1 cellular context compared by ENCODE assay signal in genomic region chr11:118002010-118002540, GRCh38.
TF ChIP-seq lines count a peak whose summit lies in the region.

No MANE protein-coding gene starts in this region.

TF ChIP-seq in K562, 482 proteins besides CTCF, POLR2A, EP300 and RAD21 (continued from another document and continues in another):
- TF ChIP-seq REST (CRISPR knock-in tag; IDR thresholded peaks at IDR 0.05; ENCODE audit: low read depth), result no peak
- 0 out of 4 replicates have a peak, but pooled peaks of 1 of the 2 experiments have one; percentile 47 for TF ChIP-seq TRIM24 (IDR thresholded peaks at IDR 0.05)
- TF ChIP-seq ZNF518B (CRISPR knock-in tag; IDR thresholded peaks at IDR 0.05), result no peak
- TF ChIP-seq, protein P1, sequence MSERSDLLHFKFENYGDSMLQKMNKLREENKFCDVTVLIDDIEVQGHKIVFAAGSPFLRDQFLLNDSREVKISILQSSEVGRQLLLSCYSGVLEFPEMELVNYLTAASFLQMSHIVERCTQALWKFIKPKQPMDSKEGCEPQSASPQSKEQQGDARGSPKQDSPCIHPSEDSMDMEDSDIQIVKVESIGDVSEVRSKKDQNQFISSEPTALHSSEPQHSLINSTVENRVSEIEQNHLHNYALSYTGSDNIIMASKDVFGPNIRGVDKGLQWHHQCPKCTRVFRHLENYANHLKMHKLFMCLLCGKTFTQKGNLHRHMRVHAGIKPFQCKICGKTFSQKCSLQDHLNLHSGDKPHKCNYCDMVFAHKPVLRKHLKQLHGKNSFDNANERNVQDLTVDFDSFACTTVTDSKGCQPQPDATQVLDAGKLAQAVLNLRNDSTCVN (CRISPR knock-in tag; IDR thresholded peaks at IDR 0.05), result peak; percentile 48; the same call in 1 of the 2 replicates
- peak; percentile 82; the same call in 1 of the 2 replicates for TF ChIP-seq POLR2H (tag; IDR thresholded peaks at IDR 0.05; ENCODE audit: low read depth)
- TF ChIP-seq, protein P2, sequence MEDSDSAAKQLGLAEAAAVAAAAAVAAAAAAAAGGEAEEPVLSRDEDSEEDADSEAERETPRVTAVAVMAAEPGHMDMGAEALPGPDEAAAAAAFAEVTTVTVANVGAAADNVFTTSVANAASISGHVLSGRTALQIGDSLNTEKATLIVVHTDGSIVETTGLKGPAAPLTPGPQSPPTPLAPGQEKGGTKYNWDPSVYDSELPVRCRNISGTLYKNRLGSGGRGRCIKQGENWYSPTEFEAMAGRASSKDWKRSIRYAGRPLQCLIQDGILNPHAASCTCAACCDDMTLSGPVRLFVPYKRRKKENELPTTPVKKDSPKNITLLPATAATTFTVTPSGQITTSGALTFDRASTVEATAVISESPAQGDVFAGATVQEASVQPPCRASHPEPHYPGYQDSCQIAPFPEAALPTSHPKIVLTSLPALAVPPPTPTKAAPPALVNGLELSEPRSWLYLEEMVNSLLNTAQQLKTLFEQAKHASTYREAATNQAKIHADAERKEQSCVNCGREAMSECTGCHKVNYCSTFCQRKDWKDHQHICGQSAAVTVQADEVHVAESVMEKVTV (CRISPR knock-in tag; IDR thresholded peaks at IDR 0.05), result no peak; the same call in 1 of the 2 replicates
- TF ChIP-seq MTA3 (IDR thresholded peaks at IDR 0.05; ENCODE audit: borderline replicate concordance), result no peak
- TF ChIP-seq BDP1 (IDR thresholded peaks at IDR 0.05; ENCODE audit: insufficient read depth, insufficient read length), result no peak
- peak; percentile 60; the same call in 1 of the 2 replicates for TF ChIP-seq NBN (IDR thresholded peaks at IDR 0.05; ENCODE audit: low read depth)
- TF ChIP-seq ZNF224 (CRISPR knock-in tag; IDR thresholded peaks at IDR 0.05), result no peak
- TF ChIP-seq, protein P3, sequence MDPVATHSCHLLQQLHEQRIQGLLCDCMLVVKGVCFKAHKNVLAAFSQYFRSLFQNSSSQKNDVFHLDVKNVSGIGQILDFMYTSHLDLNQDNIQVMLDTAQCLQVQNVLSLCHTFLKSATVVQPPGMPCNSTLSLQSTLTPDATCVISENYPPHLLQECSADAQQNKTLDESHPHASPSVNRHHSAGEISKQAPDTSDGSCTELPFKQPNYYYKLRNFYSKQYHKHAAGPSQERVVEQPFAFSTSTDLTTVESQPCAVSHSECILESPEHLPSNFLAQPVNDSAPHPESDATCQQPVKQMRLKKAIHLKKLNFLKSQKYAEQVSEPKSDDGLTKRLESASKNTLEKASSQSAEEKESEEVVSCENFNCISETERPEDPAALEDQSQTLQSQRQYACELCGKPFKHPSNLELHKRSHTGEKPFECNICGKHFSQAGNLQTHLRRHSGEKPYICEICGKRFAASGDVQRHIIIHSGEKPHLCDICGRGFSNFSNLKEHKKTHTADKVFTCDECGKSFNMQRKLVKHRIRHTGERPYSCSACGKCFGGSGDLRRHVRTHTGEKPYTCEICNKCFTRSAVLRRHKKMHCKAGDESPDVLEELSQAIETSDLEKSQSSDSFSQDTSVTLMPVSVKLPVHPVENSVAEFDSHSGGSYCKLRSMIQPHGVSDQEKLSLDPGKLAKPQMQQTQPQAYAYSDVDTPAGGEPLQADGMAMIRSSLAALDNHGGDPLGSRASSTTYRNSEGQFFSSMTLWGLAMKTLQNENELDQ (CRISPR knock-in tag; IDR thresholded peaks at IDR 0.05; ENCODE audit: borderline replicate concordance), result no peak
- TF ChIP-seq TCF15 (CRISPR knock-in tag; IDR thresholded peaks at IDR 0.05), result peak; percentile 89
- TF ChIP-seq MYBL2 (IDR thresholded peaks at IDR 0.05; ENCODE audit: low read depth), result no peak
- TF ChIP-seq MYBL2 (CRISPR knock-in tag; IDR thresholded peaks at IDR 0.05; ENCODE audit: borderline replicate concordance), result no peak
- TF ChIP-seq SNRNP70 (optimal IDR thresholded peaks at IDR 0.05; ENCODE audit: low read depth, low read length), result no peak
- TF ChIP-seq, protein P4, sequence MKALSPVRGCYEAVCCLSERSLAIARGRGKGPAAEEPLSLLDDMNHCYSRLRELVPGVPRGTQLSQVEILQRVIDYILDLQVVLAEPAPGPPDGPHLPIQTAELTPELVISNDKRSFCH (CRISPR knock-in tag; IDR thresholded peaks at IDR 0.05), result 0 out of 2 replicates have a peak, but pooled peaks have one; percentile 45
- TF ChIP-seq, protein P4 (tag; IDR thresholded peaks at IDR 0.05), result peak; percentile 98
- TF ChIP-seq RFX5 (IDR thresholded peaks at IDR 0.05; ENCODE audit: low read depth, low read length), result no peak
- TF ChIP-seq FOXM1 (IDR thresholded peaks at IDR 0.05; ENCODE audit: low read depth), result 0 out of 2 replicates have a peak, but pooled peaks have one; percentile 12
- no peak for TF ChIP-seq FOXM1 (CRISPR knock-in tag; IDR thresholded peaks at IDR 0.05; ENCODE audit: low read depth)
- TF ChIP-seq HNRNPLL (IDR thresholded peaks at IDR 0.05; ENCODE audit: low read depth, low read length, poor library complexity, severe bottlenecking), result no peak
- TF ChIP-seq IRF9 (tag; IDR thresholded peaks at IDR 0.05), result no peak; the same call in 1 of the 2 replicates
- TF ChIP-seq MCM3 (IDR thresholded peaks at IDR 0.05), result no peak
- TF ChIP-seq CBX1 (IDR thresholded peaks at IDR 0.05; ENCODE audit: low read depth), result no peak
- TF ChIP-seq GABPA (tag; conservative IDR thresholded peaks at IDR 0.05; ENCODE audit: low read depth), result peak; percentile 55; the same call in 1 of the 2 replicates
- no peak for TF ChIP-seq CCAR2 (IDR thresholded peaks at IDR 0.05; ENCODE audit: low read depth, low read length)
- TF ChIP-seq ZNF134 (CRISPR knock-in tag; conservative IDR thresholded peaks at IDR 0.05), result peak; percentile 61
- no peak for TF ChIP-seq ZNF324 (CRISPR knock-in tag; IDR thresholded peaks at IDR 0.05)
- no peak for TF ChIP-seq CEBPZ (IDR thresholded peaks at IDR 0.05; ENCODE audit: borderline replicate concordance, low read depth, low read length)
- TF ChIP-seq PHTF2 (CRISPR knock-in tag; IDR thresholded peaks at IDR 0.05), result 0 out of 2 replicates have a peak, but pooled peaks have one; percentile 53
- no peak for TF ChIP-seq ILF3 (IDR thresholded peaks at IDR 0.05; ENCODE audit: borderline replicate concordance)
- TF ChIP-seq MXD1 (CRISPR knock-in tag; IDR thresholded peaks at IDR 0.05; ENCODE audit: borderline replicate concordance, poor library complexity, severe bottlenecking), result no peak
- no peak; the same call in 1 of the 2 replicates for TF ChIP-seq CREB3L1 (IDR thresholded peaks at IDR 0.05; ENCODE audit: borderline replicate concordance, low read depth)
- no peak for TF ChIP-seq EWSR1 (IDR thresholded peaks at IDR 0.05; ENCODE audit: borderline replicate concordance, low read depth, partially characterized antibody)
- no peak for TF ChIP-seq HNRNPL (IDR thresholded peaks at IDR 0.05; ENCODE audit: low read depth, low read length)
- no peak for TF ChIP-seq NRF1 (conservative IDR thresholded peaks at IDR 0.05 in 1 of 2, IDR thresholded peaks at IDR 0.05 in 1 of 2)
